8 cellular contexts compared by ENCODE assay signal in genomic region chr5:39599721-39600431, GRCh38.
DNase-seq lines count a peak whose midpoint lies in the region; ATAC-seq, FAIRE-seq and TF ChIP-seq lines count a peak whose summit lies in the region.

No MANE protein-coding gene starts in this region.

- ATAC-seq in GM19455 (IDR thresholded peaks at IDR 0.05; ENCODE audit: unreplicated experiment), result no peak
- ATAC-seq in GM21515 (IDR thresholded peaks at IDR 0.05; ENCODE audit: unreplicated experiment), result no peak

- POLR2A ChIA-PET in A673 (lab: Charles Lee; ENCODE audit: low non-redundant PET), result no interaction called here

- TF ChIP-seq CTCF in A673 (conservative IDR thresholded peaks at IDR 0.05; ENCODE audit: low read depth, low read length) (peak; percentile 67), SU-DHL-6 (IDR thresholded peaks at IDR 0.05; ENCODE audit: insufficient read depth, low read length, poor library complexity, severe bottlenecking) (peak; percentile 62)

- CTCF ChIA-PET in A673 (lab: Charles Lee), result no interaction called here

- H4K20me1 ChIP-seq in SU-DHL-6 (ENCODE audit: low read depth, low read length), result no peaks in the 10 kb centered on the region

- H3K27me3 ChIP-seq in A673 (replicated peaks; ENCODE audit: insufficient read depth, low read depth, low read length, poor library complexity) (peaks cover 7% of the 10 kb centered on the region), SU-DHL-6 (ENCODE audit: low read length) (no peaks in the 10 kb centered on the region), H7 (ENCODE audit: control insufficient read depth, insufficient read depth, low read length) (no peaks in the 10 kb centered on the region)

- H3K27ac ChIP-seq in A673 (ENCODE audit: low read depth, low read length, poor library complexity, severe bottlenecking) (no peak overlapping the region), SU-DHL-6 (ENCODE audit: low read depth, low read length) (no peak overlapping the region)

- H3K79me2 ChIP-seq in SU-DHL-6 (ENCODE audit: insufficient read depth, low read length), result no peaks in the 10 kb centered on the region

- H3K4me3 ChIP-seq in A673 (ENCODE audit: low read depth, low read length, poor library complexity, severe bottlenecking), result no peak overlapping the region
- H3K4me3 ChIP-seq in SU-DHL-6 (ENCODE audit: insufficient read depth, low read length, poor library complexity, severe bottlenecking), result no peak overlapping the region
- no peak overlapping the region for H3K4me3 ChIP-seq in H7 (ENCODE audit: insufficient read depth, low read depth, low read length)

- no peaks in the 10 kb centered on the region for H3K4me1 ChIP-seq in A673 (ENCODE audit: insufficient read depth, low read length, poor library complexity, severe bottlenecking)

- H3K9me3 ChIP-seq in A673 (ENCODE audit: low read depth, low read length, poor library complexity, severe bottlenecking), result no peaks in the 10 kb centered on the region
- no peaks in the 10 kb centered on the region for H3K9me3 ChIP-seq in SU-DHL-6 (ENCODE audit: insufficient read depth, low read length)

- no peaks in the 10 kb centered on the region for H3K9me2 ChIP-seq in SU-DHL-6 (replicated peaks; ENCODE audit: insufficient read depth, low read length)

- intact Hi-C loops in A673 (cut with micrococcal nuclease; ENCODE audit: unreplicated experiment), result no loop called here

- DNase-seq in A673 (ENCODE audit: low spot score) (peak; percentile 33), H54 (ENCODE audit: insufficient read length, low spot score) (peak; percentile 18), HPDE6-E6E7 (ENCODE audit: extremely low spot score) (no peak), H7 (no peak)

- no peak overlapping the region for H3K4me2 ChIP-seq in SU-DHL-6 (ENCODE audit: low read depth, low read length, poor library complexity, severe bottlenecking)

- no peaks in the 10 kb centered on the region for H3F3A ChIP-seq in SU-DHL-6 (ENCODE audit: insufficient read depth)

- no peak overlapping the region for H2AFZ ChIP-seq in SU-DHL-6 (ENCODE audit: low read depth, low read length, severe bottlenecking)

- H3K36me3 ChIP-seq in A673 (ENCODE audit: insufficient read depth, low read length, poor library complexity, severe bottlenecking) (no peaks in the 10 kb centered on the region), SU-DHL-6 (ENCODE audit: low read length) (no peaks in the 10 kb centered on the region), H7 (replicated peaks; ENCODE audit: control insufficient read depth, insufficient read depth, low read length) (no peaks in the 10 kb centered on the region)

- FAIRE-seq in H54 (lab: Jason Lieb, UNC) (peak; percentile 84), islet of Langerhans (lab: Jason Lieb, UNC) (peak; percentile 91)

- no peak for TF ChIP-seq POLR2A in H54 (IDR thresholded peaks at IDR 0.05; ENCODE audit: low read depth, low read length)

- BruUV-seq in A673 (replicated peaks; lab: Mats Ljungman, UMichigan), result no TSS peak

- no peak overlapping the region for H3K9ac ChIP-seq in SU-DHL-6 (ENCODE audit: low read length)

Comparison
In these comparisons a context has a peak if more than half of its experiments do, and no peak if none do; other contexts are left out.
1. DNase-seq: peak in A673 (single experiment) and H54 (single experiment); none in HPDE6-E6E7 (single experiment) and H7 (single experiment).